1 cellular context compared by ENCODE assay signal in genomic region chr6:137901454-137901853, GRCh38.
TF ChIP-seq lines count a peak whose summit lies in the region.

No MANE protein-coding gene starts in this region.

TF ChIP-seq in liver, 16 proteins besides CTCF, POLR2A, EP300 and RAD21 (continued from another document):
- TF ChIP-seq MAX (IDR thresholded peaks at IDR 0.05) (peak; percentile 83), HNF4G (IDR thresholded peaks at IDR 0.05) (peak; percentile 93), RXRA (IDR thresholded peaks at IDR 0.05) (peak; percentile 90 to 92), NR2F2 (IDR thresholded peaks at IDR 0.05) (no peak), ATF3 (IDR thresholded peaks at IDR 0.05) (peak; percentile 55), FOXA1 (IDR thresholded peaks at IDR 0.05) (peak; percentile 63), ZBTB33 (IDR thresholded peaks at IDR 0.05) (peak; percentile 90), YY1 (IDR thresholded peaks at IDR 0.05) (peak; percentile 74), JUND (IDR thresholded peaks at IDR 0.05) (peak; percentile 83 to 88), SP1 (IDR thresholded peaks at IDR 0.05) (peak; percentile 95), TAF1 (conservative IDR thresholded peaks at IDR 0.05) (no peak), EGR1 (IDR thresholded peaks at IDR 0.05; ENCODE audit: low read depth in 2 of 2) (no peak), FOXA2 (IDR thresholded peaks at IDR 0.05) (peak; percentile 69), HNF4A (conservative IDR thresholded peaks at IDR 0.05) (peak; percentile 95 to 98)
